In the genomic region with DNA sequence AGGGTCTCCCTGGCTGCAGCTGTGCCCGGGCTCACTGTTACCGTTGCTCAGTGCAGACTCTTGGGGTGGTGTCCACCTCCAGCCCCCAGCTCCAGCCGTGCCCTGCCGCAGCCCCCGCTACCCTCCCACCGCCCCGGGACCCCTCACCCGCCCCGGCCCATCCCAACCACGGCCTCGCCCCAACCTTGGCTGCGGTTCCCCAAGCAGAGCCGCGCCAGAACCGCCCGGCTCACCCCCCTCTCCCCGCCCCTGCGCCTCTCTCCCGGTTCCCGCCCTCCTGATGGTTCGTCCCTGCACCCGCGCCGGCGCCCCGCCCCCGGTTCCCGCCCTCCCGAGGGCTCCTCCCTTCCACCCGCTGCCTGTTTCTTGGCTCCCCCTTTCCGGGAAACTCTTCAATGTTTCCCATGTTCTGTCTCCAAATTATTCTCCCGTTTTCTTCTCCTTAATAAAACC, we compare ENCODE assay signal across 8 cellular contexts. TPM values are rescaled to one million over a fixed set of nuclear protein-coding genes. Genes with fewer than 3 reads are reported as not detected.
DNase-seq lines count a peak whose midpoint lies in the region; ATAC-seq and TF ChIP-seq lines count a peak whose summit lies in the region.

No MANE protein-coding gene starts in this region.

- H3K9me3 ChIP-seq in ectodermal cell (ENCODE audit: control insufficient read depth, low read length) = no peaks in the 10 kb centered on the region

- no peak for TF ChIP-seq CTCF in lower leg skin (IDR thresholded peaks at IDR 0.05)

- peak; percentile 68 for ATAC-seq in GM21619 (IDR thresholded peaks at IDR 0.05; ENCODE audit: unreplicated experiment)

- DNase-seq in AML-193 (lab: John Stamatoyannopoulos, UW) = peak; percentile 23 to 37
- peak; percentile 52 for DNase-seq in NCI-H2029 treated with DMSO at 0.1 percent for 48 hours (lab: John Stamatoyannopoulos, UW)
- DNase-seq in activated CD4-positive, alpha-beta T cell treated with anti-CD3 and anti-CD28 coated beads for 4 hours = peak; percentile 29 to 40
- DNase-seq in lower leg skin (ENCODE audit: low spot score in 2 of 2) = peak; percentile 78 to 96
- peak; percentile 56 for DNase-seq in stimulated activated CD4-positive, alpha-beta T cell treated with anti-CD3 and anti-CD28 coated beads, Interleukin-4, amount 100 ng/mL, for 1 hour
- DNase-seq in NAMALWA (ENCODE audit: low spot score) = no peak

- 2% methylated on average over 32 of the region's 32 CpGs for WGBS in ectodermal cell, 2 experiments
- 1% methylated on average over 30 to 31 of the region's 32 CpGs for WGBS in lower leg skin, 2 donors

- peak overlapping the region; percentile 30 for H3K4me3 ChIP-seq in ectodermal cell (ENCODE audit: insufficient read depth, low read depth, low read length)
- H3K4me3 ChIP-seq in lower leg skin (ENCODE audit: low read depth, poor library complexity, severe bottlenecking) = no peak overlapping the region

- peaks cover 12% of the 10 kb centered on the region for H3K4me1 ChIP-seq in ectodermal cell (ENCODE audit: control insufficient read depth, insufficient read depth, low read length)

- intact Hi-C loops in lower leg skin (cut with DNase I; ENCODE audit: low total_unique reads) = no loop called here

- no peaks in the 10 kb centered on the region for H3K36me3 ChIP-seq in ectodermal cell (ENCODE audit: control insufficient read depth, insufficient read depth, low read length)

- H3K27ac ChIP-seq in ectodermal cell (ENCODE audit: insufficient read depth, low read depth, low read length, poor library complexity, severe bottlenecking) = no peak overlapping the region

- TF ChIP-seq POLR2A in lower leg skin (IDR thresholded peaks at IDR 0.05) = no peak

- H3K27me3 ChIP-seq in ectodermal cell (ENCODE audit: control insufficient read depth, insufficient read depth, low read length, poor library complexity, severe bottlenecking) = no peaks in the 10 kb centered on the region

RNA-seq across cellular contexts. Expression of gene ANKRD10, which starts 40.3 kb away (rescaled TPM):
- 173 TPM for polyA plus RNA-seq in ectodermal cell (2013, experiment 1 of 4)
- polyA plus RNA-seq in ectodermal cell (2013, experiment 2 of 4) = 208 TPM
- 166 TPM for polyA plus RNA-seq in ectodermal cell (2013, experiment 3 of 4)
- 189 TPM for polyA plus RNA-seq in ectodermal cell (2013, experiment 4 of 4)
- total RNA-seq in lower leg skin = 10 to 100 TPM; 37.3 to 51.8 (median 46.9) TPM
